In the genomic region with DNA sequence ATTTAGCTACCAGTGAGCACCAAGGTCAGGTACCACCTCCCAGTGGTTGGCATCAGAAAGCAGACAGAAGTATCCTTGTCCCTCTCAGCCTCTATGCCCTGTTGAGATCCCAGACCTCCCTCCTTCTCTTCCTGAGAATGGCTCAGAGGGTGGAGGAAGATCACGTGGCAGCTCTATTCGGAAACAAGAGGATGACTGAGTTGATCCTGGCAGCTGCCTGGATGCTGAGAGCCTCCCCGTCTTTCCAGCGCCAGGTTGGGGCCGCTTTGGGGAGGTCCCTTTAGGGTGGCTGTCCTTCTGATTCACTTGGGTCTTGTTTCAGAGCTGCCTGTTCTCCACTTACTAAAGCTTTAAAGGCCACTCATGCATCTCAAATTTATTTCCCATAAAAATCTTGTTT, we compare ENCODE assay signal across 21 cellular contexts. TPM values are rescaled to one million over a fixed set of nuclear protein-coding genes. Genes with fewer than 3 reads are reported as not detected.
DNase-seq lines count a peak whose midpoint lies in the region; ATAC-seq and TF ChIP-seq lines count a peak whose summit lies in the region.
"Had no signal": no experiment of that assay in that cellular context is flagged by ENCODE, and none has a peak within 500 bp of the region (broad histone marks: within the 10 kb centered on the region; RNA-seq: fewer than 3 reads in every experiment).

No MANE protein-coding gene starts in this region.

- no peaks in the 10 kb centered on the region for H3K27me3 ChIP-seq in A673 (replicated peaks; ENCODE audit: insufficient read depth, low read depth, low read length, poor library complexity)
- H3K27me3 ChIP-seq in CD8-positive, alpha-beta T cell (ENCODE audit: insufficient read depth, low read length): no peaks in the 10 kb centered on the region
- H3K27me3 ChIP-seq: ovary, upper lobe of right lung had no signal

- H3K4me3 ChIP-seq in A673 (ENCODE audit: low read depth, low read length, poor library complexity, severe bottlenecking): no peak overlapping the region
- H3K4me3 ChIP-seq in CD8-positive, alpha-beta T cell (ENCODE audit: low read depth, low read length): no peak overlapping the region
- H3K4me3 ChIP-seq: A549, GM23338, left lung, ovary, SK-N-MC, upper lobe of right lung had no signal

- no peak for ATAC-seq in CD8-positive, alpha-beta T cell
- ATAC-seq in stimulated activated naive B cell treated with anti-CD40 and anti-IgM and Interleukin-4, amounts not matched to agents 10 μg/mL and 1 μg/mL and 100 μg/mL, for 72 hours (replicated peaks): no peak
- no peak for ATAC-seq in GM18505 (IDR thresholded peaks at IDR 0.05; ENCODE audit: unreplicated experiment)
- ATAC-seq: A549; activated T-cell treated with anti-CD3 and anti-CD28 coated beads, Interleukin-2, amount 50 U/mL, for 72 hours; GM23338; left lung; upper lobe of right lung had no signal

- peaks cover 2% of the 10 kb centered on the region for H3K4me1 ChIP-seq in A673 (ENCODE audit: insufficient read depth, low read length, poor library complexity, severe bottlenecking)
- peaks cover 39% of the 10 kb centered on the region for H3K4me1 ChIP-seq in CD8-positive, alpha-beta T cell (ENCODE audit: insufficient read depth, low read length)
- H3K4me1 ChIP-seq: upper lobe of right lung had no signal

- TF ChIP-seq POLR2A in GM18505 (IDR thresholded peaks at IDR 0.05; ENCODE audit: borderline replicate concordance, extremely low read depth, insufficient read depth, insufficient read length): no peak

- peak overlapping the region; percentile 19 for H3K27ac ChIP-seq in A673 (ENCODE audit: low read depth, low read length, poor library complexity, severe bottlenecking)
- H3K27ac ChIP-seq in CD8-positive, alpha-beta T cell (ENCODE audit: low read depth, low read length): no peak overlapping the region
- H3K27ac ChIP-seq: A549, left lung, ovary, SK-N-MC, upper lobe of right lung had no signal

- H3K9me3 Mint-ChIP-seq in CD8-positive, alpha-beta T cell: no peaks in the 10 kb centered on the region
- no peaks in the 10 kb centered on the region for H3K9me3 Mint-ChIP-seq in stimulated activated naive B cell treated with anti-CD40 and anti-IgM and Interleukin-4, amounts not matched to agents 10 μg/mL and 1 μg/mL and 100 μg/mL, for 72 hours
- H3K9me3 Mint-ChIP-seq: activated T-cell treated with anti-CD3 and anti-CD28 coated beads, Interleukin-2, amount 50 U/mL, for 72 hours; CD4-positive, alpha-beta memory T cell; GM23338 had no signal

- TF ChIP-seq CTCF in A673 (conservative IDR thresholded peaks at IDR 0.05; ENCODE audit: low read depth, low read length): no peak
- TF ChIP-seq CTCF in CD8-positive, alpha-beta T cell (IDR thresholded peaks at IDR 0.05): no peak

- intact Hi-C loops in A673 (cut with micrococcal nuclease; ENCODE audit: unreplicated experiment): no loop called here
- intact Hi-C loops in CD8-positive, alpha-beta T cell (cut with DNase I, micrococcal nuclease): no loop called here

- H3K36me3 ChIP-seq in A673 (ENCODE audit: insufficient read depth, low read length, poor library complexity, severe bottlenecking): no peaks in the 10 kb centered on the region
- no peaks in the 10 kb centered on the region for H3K36me3 ChIP-seq in CD8-positive, alpha-beta T cell (ENCODE audit: insufficient read depth, low read length)
- H3K36me3 ChIP-seq: ovary, upper lobe of right lung had no signal

- no peaks in the 10 kb centered on the region for H3K27me3 Mint-ChIP-seq in CD8-positive, alpha-beta T cell (ENCODE audit: low read depth)
- peaks cover 2 to 6% of the 10 kb centered on the region in 2 donors for H3K27me3 Mint-ChIP-seq in stimulated activated naive B cell treated with anti-CD40 and anti-IgM and Interleukin-4, amounts not matched to agents 10 μg/mL and 1 μg/mL and 100 μg/mL, for 72 hours
- H3K27me3 Mint-ChIP-seq: CD4-positive, alpha-beta memory T cell had no signal

- DNase-seq in A673 (ENCODE audit: low spot score) (no peak), NCI-H2029 treated with DMSO at 0.1 percent for 48 hours (lab: John Stamatoyannopoulos, UW) (peak; percentile 55), fibroblast of gingiva (ENCODE audit: low read depth) (peak; percentile 32), iris pigment epithelial cell (ENCODE audit: low read depth) (peak; percentile 17), SW 1271 (lab: John Stamatoyannopoulos, UW) (no peak)
- DNase-seq in CD8-positive, alpha-beta T cell: no peak
- no peak for DNase-seq in stimulated activated naive B cell treated with anti-CD40 and anti-IgM and Interleukin-4, amounts not matched to agents 10 μg/mL and 1 μg/mL and 100 μg/mL, for 72 hours
- DNase-seq: activated T-cell treated with anti-CD3 and anti-CD28 coated beads, Interleukin-2, amount 50 U/mL, for 72 hours; CD4-positive, alpha-beta memory T cell; effector CD8-positive, alpha-beta T cell; left lung; NCI-H1436 treated with DMSO at 0.1 percent for 48 hours; ovary; stimulated activated naive CD4-positive, alpha-beta T cell; upper lobe of right lung had no signal

- BruUV-seq in A673 (replicated peaks; lab: Mats Ljungman, UMichigan): no TSS peak

- peaks cover 38% of the 10 kb centered on the region for H3K4me1 Mint-ChIP-seq in CD8-positive, alpha-beta T cell (ENCODE audit: low read depth)
- H3K4me1 Mint-ChIP-seq in stimulated activated naive B cell treated with anti-CD40 and anti-IgM and Interleukin-4, amounts not matched to agents 10 μg/mL and 1 μg/mL and 100 μg/mL, for 72 hours: peaks cover 32 to 50% of the 10 kb centered on the region in 2 donors

- no peak overlapping the region for H3K27ac Mint-ChIP-seq in CD8-positive, alpha-beta T cell
- H3K27ac Mint-ChIP-seq in stimulated activated naive B cell treated with anti-CD40 and anti-IgM and Interleukin-4, amounts not matched to agents 10 μg/mL and 1 μg/mL and 100 μg/mL, for 72 hours: no peak overlapping the region
- H3K27ac Mint-ChIP-seq: activated T-cell treated with anti-CD3 and anti-CD28 coated beads, Interleukin-2, amount 50 U/mL, for 72 hours; CD4-positive, alpha-beta memory T cell; GM23338 had no signal

- H3K36me3 Mint-ChIP-seq in CD8-positive, alpha-beta T cell: no peaks in the 10 kb centered on the region
- no peaks in the 10 kb centered on the region for H3K36me3 Mint-ChIP-seq in stimulated activated naive B cell treated with anti-CD40 and anti-IgM and Interleukin-4, amounts not matched to agents 10 μg/mL and 1 μg/mL and 100 μg/mL, for 72 hours
- H3K36me3 Mint-ChIP-seq: CD4-positive, alpha-beta memory T cell had no signal

- POLR2A ChIA-PET in A673 (lab: Charles Lee; ENCODE audit: low non-redundant PET): no interaction called here
- POLR2A ChIA-PET in CD8-positive, alpha-beta T cell (lab: Charles Lee): no interaction called here

- H3K9me3 ChIP-seq in A673 (ENCODE audit: low read depth, low read length, poor library complexity, severe bottlenecking): no peaks in the 10 kb centered on the region
- no peaks in the 10 kb centered on the region for H3K9me3 ChIP-seq in CD8-positive, alpha-beta T cell (ENCODE audit: low read length)
- H3K9me3 ChIP-seq: A549, left lung, ovary, upper lobe of right lung had no signal

- no peak overlapping the region for H3K4me3 Mint-ChIP-seq in CD8-positive, alpha-beta T cell
- no peak overlapping the region for H3K4me3 Mint-ChIP-seq in stimulated activated naive B cell treated with anti-CD40 and anti-IgM and Interleukin-4, amounts not matched to agents 10 μg/mL and 1 μg/mL and 100 μg/mL, for 72 hours
- H3K4me3 Mint-ChIP-seq: activated T-cell treated with anti-CD3 and anti-CD28 coated beads, Interleukin-2, amount 50 U/mL, for 72 hours; CD4-positive, alpha-beta memory T cell; GM23338 had no signal

- CTCF ChIA-PET in A673 (lab: Charles Lee): interaction anchor here (0.6 kb wide), 1 partner anchor 262 kb away, joined by 3 read pairs; no protein-coding TSS in a partner anchor
- CTCF ChIA-PET in CD8-positive, alpha-beta T cell (lab: Charles Lee): interaction anchor here (0.6 to 1.5 kb wide), 6 partner anchors 8 to 174 kb away, joined by 3 to 4 read pairs (median 3); a partner anchor contains a TSS

RNA-seq across cellular contexts. Expression of a gene that starts 36.9 kb away (rescaled TPM):
- total RNA-seq in A673 (2021): 0.02 TPM in 1 of 2 replicates, not detected in the other
- not detected for total RNA-seq in CD8-positive, alpha-beta T cell
- total RNA-seq: CD4-positive, alpha-beta memory T cell; NCI-H460; OCI-LY7 had no signal

Comparison
In these comparisons a context has a peak if more than half of its experiments do, and no peak if none do; other contexts are left out.
1. DNase-seq: peak in NCI-H2029 treated with DMSO at 0.1 percent for 48 hours (single experiment), fibroblast of gingiva (single experiment) and iris pigment epithelial cell (single experiment); none in A673 (single experiment), CD8-positive, alpha-beta T cell (0 of 7), SW 1271 (0 of 2) and stimulated activated naive B cell treated with anti-CD40 and anti-IgM and Interleukin-4, amounts not matched to agents 10 μg/mL and 1 μg/mL and 100 μg/mL, for 72 hours (single experiment).